In genomic region chr9:36190388-36191289, GRCh38 we compare ENCODE assay signal across 1 cellular context.
A peak's percentile ranks its signal among the peaks of the same experiment; 100 is the strongest.
TF ChIP-seq lines count a peak whose summit lies in the region.

A gene with protein sequence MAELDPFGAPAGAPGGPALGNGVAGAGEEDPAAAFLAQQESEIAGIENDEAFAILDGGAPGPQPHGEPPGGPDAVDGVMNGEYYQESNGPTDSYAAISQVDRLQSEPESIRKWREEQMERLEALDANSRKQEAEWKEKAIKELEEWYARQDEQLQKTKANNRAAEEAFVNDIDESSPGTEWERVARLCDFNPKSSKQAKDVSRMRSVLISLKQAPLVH (plus strand): TSS chr9:36190921. CDS start chr9:36191057, 136 bp downstream.

TF ChIP-seq in K562, 482 proteins besides CTCF, POLR2A, EP300 and RAD21 (continued from another document and continues in another):
- TF ChIP-seq ARID3A (IDR thresholded peaks at IDR 0.05; ENCODE audit: borderline replicate concordance, low read depth, low read length) (no peak), PHF20 (IDR thresholded peaks at IDR 0.05; ENCODE audit: partially characterized antibody) (peak; percentile 13), PURB (CRISPR knock-in tag; IDR thresholded peaks at IDR 0.05; ENCODE audit: low read depth) (no peak), TARDBP (IDR thresholded peaks at IDR 0.05) (no peak), ZNF384 (IDR thresholded peaks at IDR 0.05; ENCODE audit: low read depth, low read length) (peak; percentile 58), E2F3 (CRISPR knock-in tag; IDR thresholded peaks at IDR 0.05) (no peak), ZNF561 (CRISPR knock-in tag; conservative IDR thresholded peaks at IDR 0.05) (no peak), MGA (IDR thresholded peaks at IDR 0.05) (peak; percentile 15; the same call in 1 of the 2 replicates), ZNF23 (CRISPR knock-in tag; IDR thresholded peaks at IDR 0.05) (no peak), BRF2 (IDR thresholded peaks at IDR 0.05; ENCODE audit: borderline replicate concordance, insufficient read depth, insufficient read length) (no peak), POU5F1 (IDR thresholded peaks at IDR 0.05; ENCODE audit: borderline replicate concordance, low read depth, low read length, partially characterized antibody) (no peak), ZNF644 (tag; IDR thresholded peaks at IDR 0.05; ENCODE audit: low read depth) (no peak), NFE2 (IDR thresholded peaks at IDR 0.05; ENCODE audit: low read depth) (no peak), PYGO2 (tag; IDR thresholded peaks at IDR 0.05) (no peak), FOXJ2 (tag; IDR thresholded peaks at IDR 0.05) (peak; percentile 61; the same call in 1 of the 2 replicates), TEAD4 (IDR thresholded peaks at IDR 0.05; ENCODE audit: low read length) (no peak), TEAD4 (CRISPR knock-in tag; IDR thresholded peaks at IDR 0.05; ENCODE audit: borderline replicate concordance) (no peak), E2F8 (IDR thresholded peaks at IDR 0.05; ENCODE audit: low read depth, partially characterized antibody) (no peak), TCF3 (CRISPR knock-in tag; IDR thresholded peaks at IDR 0.05) (no peak), ELK3 (CRISPR knock-in tag; IDR thresholded peaks at IDR 0.05) (no peak), SMAD3 (CRISPR knock-in tag; conservative IDR thresholded peaks at IDR 0.05) (no peak), CEBPB (tag; IDR thresholded peaks at IDR 0.05) (no peak), NFYB (IDR thresholded peaks at IDR 0.05; ENCODE audit: extremely low read depth, insufficient read length) (peak; percentile 78), BACH1 (tag; IDR thresholded peaks at IDR 0.05) (no peak), AFF4 (CRISPR knock-in tag; IDR thresholded peaks at IDR 0.05) (no peak), TAL1 (IDR thresholded peaks at IDR 0.05) (no peak), ZNF232 (CRISPR knock-in tag; IDR thresholded peaks at IDR 0.05) (no peak), PRPF4 (IDR thresholded peaks at IDR 0.05; ENCODE audit: insufficient read depth, low read depth, low read length, poor library complexity, severe bottlenecking) (no peak), HDAC8 (tag; IDR thresholded peaks at IDR 0.05) (no peak), ZBED1 (IDR thresholded peaks at IDR 0.05) (no peak), ZNF263 (CRISPR knock-in tag; IDR thresholded peaks at IDR 0.05; ENCODE audit: borderline replicate concordance) (no peak)
- TF ChIP-seq, protein P1, sequence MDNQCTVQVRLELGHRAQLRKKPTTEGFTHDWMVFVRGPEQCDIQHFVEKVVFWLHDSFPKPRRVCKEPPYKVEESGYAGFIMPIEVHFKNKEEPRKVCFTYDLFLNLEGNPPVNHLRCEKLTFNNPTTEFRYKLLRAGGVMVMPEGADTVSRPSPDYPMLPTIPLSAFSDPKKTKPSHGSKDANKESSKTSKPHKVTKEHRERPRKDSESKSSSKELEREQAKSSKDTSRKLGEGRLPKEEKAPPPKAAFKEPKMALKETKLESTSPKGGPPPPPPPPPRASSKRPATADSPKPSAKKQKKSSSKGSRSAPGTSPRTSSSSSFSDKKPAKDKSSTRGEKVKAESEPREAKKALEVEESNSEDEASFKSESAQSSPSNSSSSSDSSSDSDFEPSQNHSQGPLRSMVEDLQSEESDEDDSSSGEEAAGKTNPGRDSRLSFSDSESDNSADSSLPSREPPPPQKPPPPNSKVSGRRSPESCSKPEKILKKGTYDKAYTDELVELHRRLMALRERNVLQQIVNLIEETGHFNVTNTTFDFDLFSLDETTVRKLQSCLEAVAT (IDR thresholded peaks at IDR 0.05) = no peak
